ENCODE assay signal across 8 cellular contexts in genomic region chr15:66504563-66505429, GRCh38. TPM values are rescaled to one million over a fixed set of nuclear protein-coding genes. Genes with fewer than 3 reads are reported as not detected.
DNase-seq lines count a peak whose midpoint lies in the region; ATAC-seq, FAIRE-seq and TF ChIP-seq lines count a peak whose summit lies in the region.

TSS of gene RPL4 (minus strand) at chr15:66504855. CDS start at chr15:66504790, 65 bp downstream.
TSS of gene ZWILCH (plus strand) at chr15:66505326. CDS start at chr15:66505339, 13 bp downstream.

- peaks cover 43% of the 10 kb centered on the region for H3K36me3 Mint-ChIP-seq in HFFc6 (ENCODE audit: low read depth)

- peaks cover 38% of the 10 kb centered on the region for H3K4me1 ChIP-seq in left ventricle myocardium inferior
- H3K4me1 ChIP-seq in psoas muscle = peaks cover 22% of the 10 kb centered on the region

- intact Hi-C loops in T-helper 1 cell treated with Interleukin-12 subunit alpha and Interleukin-12 subunit beta and Interleukin-4 antibody, amounts not matched to agents 30 ng/mL and 1 ng/mL, for 36 hours (cut with micrococcal nuclease) = loop anchor here (1.0 to 10.0 kb wide), 11 partner anchors 7 to 1773 kb away; partner anchors contain the start of genes AAGAB, DIS3L, DPP8 and FEM1B
- intact Hi-C loops in left ventricle myocardium inferior (cut with micrococcal nuclease) (no loop called here), psoas muscle (cut with DNase I) (loop anchor here in 1 of 2 donors (2.0 kb wide), 1 partner anchor 120 kb away; no protein-coding TSS in a partner anchor)

- no peaks in the 10 kb centered on the region for H3K27me3 ChIP-seq in left ventricle myocardium inferior (ENCODE audit: low read depth)
- H3K27me3 ChIP-seq in psoas muscle (ENCODE audit: insufficient read depth in 3 of 3, low read length in 2 of 3) = no peaks in the 10 kb centered on the region

- peak; percentile 73 for FAIRE-seq in urothelium cell line (lab: Jason Lieb, UNC)

- peak within 1 kb of the TSS; percentile 96 for H3K4me3 Mint-ChIP-seq in HFFc6

- 0 to 1% (median 0%) methylated on average over 46 of the region's 46 CpGs for WGBS in psoas muscle, 3 donors

- H3K9me3 Mint-ChIP-seq in HFFc6 = peaks cover 4% of the 10 kb centered on the region

- ATAC-seq in psoas muscle = peak; percentile 90 to 96 (median 92)

- TF ChIP-seq CTCF in GM10266 (IDR thresholded peaks at IDR 0.05; ENCODE audit: control insufficient read depth, insufficient read depth, low read depth, missing control alignments) (no peak), HFFc6 (IDR thresholded peaks at IDR 0.05) (peak; percentile 40), left ventricle myocardium inferior (IDR thresholded peaks at IDR 0.05; ENCODE audit: borderline replicate concordance) (no peak), psoas muscle (IDR thresholded peaks at IDR 0.05) (peak; percentile 20)

- peaks cover 53% of the 10 kb centered on the region for H3K4me1 Mint-ChIP-seq in HFFc6 (ENCODE audit: low read depth)

- peaks cover 10% of the 10 kb centered on the region for H3K27me3 Mint-ChIP-seq in HFFc6 (ENCODE audit: insufficient read depth)

- H3K36me3 ChIP-seq in left ventricle myocardium inferior (peaks cover 37% of the 10 kb centered on the region), psoas muscle (ENCODE audit: insufficient read depth in 1 of 2, low read depth in 1 of 2) (peaks cover 8 to 37% of the 10 kb centered on the region in 2 donors)

- DNase-seq in GM10266 (ENCODE audit: extremely low spot score) (peak; percentile 73), HFFc6 (peak; percentile 91), NCI-H1048 (lab: John Stamatoyannopoulos, UW) (peak; percentile 55), amniotic stem cell (lab: John Stamatoyannopoulos, UW) (peak; percentile 62), left ventricle myocardium inferior (peak; percentile 81), psoas muscle (peak; percentile 84 to 89), urothelium cell line (ENCODE audit: low spot score) (peak; percentile 88)

- H3K9me3 ChIP-seq in left ventricle myocardium inferior (replicated peaks) (no peaks in the 10 kb centered on the region), psoas muscle (no peaks in the 10 kb centered on the region)

- H3K27ac ChIP-seq in left ventricle myocardium inferior (replicated peaks) = peak within 1 kb of the TSS; percentile 92
- peak within 1 kb of the TSS; percentile 96 for H3K27ac ChIP-seq in psoas muscle

- H3K4me3 ChIP-seq in left ventricle myocardium inferior (peak within 1 kb of the TSS; percentile 81), psoas muscle (peak within 1 kb of the TSS; percentile 85)

- H3K27ac Mint-ChIP-seq in HFFc6 = peak within 1 kb of the TSS; percentile 97

RNA-seq across cellular contexts. Expression of gene RPL4, which starts in this region (rescaled TPM):
- total RNA-seq in HFFc6 (2021; fragmentation: NEBNext Ultra II Directional; extraction: Animal tissue kit (Norgen Biotek cat#: 25700)) = 1,000 to 10,000 TPM; 2,685 to 3,032 (median 2,841) TPM
- 1,987 and 1,989 TPM in 2 replicates for total RNA-seq in T-helper 1 cell treated with Interleukin-12 subunit alpha and Interleukin-12 subunit beta and Interleukin-4 antibody, amounts not matched to agents 30 ng/mL and 1 ng/mL, for 36 hours
- total RNA-seq in left ventricle myocardium inferior (1,358 TPM), psoas muscle (1,000 to 10,000 TPM; 1,435 to 2,180 (median 2,033) TPM)
- 1,000 to 10,000 TPM; 2,343 to 3,153 (median 2,635) TPM for polyA plus RNA-seq in psoas muscle

RNA-seq across cellular contexts. Expression of gene ZWILCH, which starts in this region (rescaled TPM):
- total RNA-seq in HFFc6 (2021; fragmentation: NEBNext Ultra II Directional; extraction: Animal tissue kit (Norgen Biotek cat#: 25700)) = 10 to 100 TPM; 18.5 to 30.0 (median 25.9) TPM
- total RNA-seq in T-helper 1 cell treated with Interleukin-12 subunit alpha and Interleukin-12 subunit beta and Interleukin-4 antibody, amounts not matched to agents 30 ng/mL and 1 ng/mL, for 36 hours = 25.9 and 29.0 TPM in 2 replicates
- total RNA-seq in left ventricle myocardium inferior (2.0 TPM), psoas muscle (1 to 10 TPM; 2.2 to 4.2 (median 2.6) TPM)
- 1 to 10 TPM; 1.5 to 4.5 (median 2.9) TPM for polyA plus RNA-seq in psoas muscle

Comparison
In these comparisons a context has a peak if more than half of its experiments do, and no peak if none do; other contexts are left out.
1. Peak in every context shown above with its lines: DNase-seq, ATAC-seq, H3K4me3 ChIP-seq and H3K27ac ChIP-seq.
2. CTCF ChIP-seq: peak in HFFc6 (single experiment) and psoas muscle (single experiment); none in GM10266 (single experiment) and left ventricle myocardium inferior (single experiment).